In the genomic region with DNA sequence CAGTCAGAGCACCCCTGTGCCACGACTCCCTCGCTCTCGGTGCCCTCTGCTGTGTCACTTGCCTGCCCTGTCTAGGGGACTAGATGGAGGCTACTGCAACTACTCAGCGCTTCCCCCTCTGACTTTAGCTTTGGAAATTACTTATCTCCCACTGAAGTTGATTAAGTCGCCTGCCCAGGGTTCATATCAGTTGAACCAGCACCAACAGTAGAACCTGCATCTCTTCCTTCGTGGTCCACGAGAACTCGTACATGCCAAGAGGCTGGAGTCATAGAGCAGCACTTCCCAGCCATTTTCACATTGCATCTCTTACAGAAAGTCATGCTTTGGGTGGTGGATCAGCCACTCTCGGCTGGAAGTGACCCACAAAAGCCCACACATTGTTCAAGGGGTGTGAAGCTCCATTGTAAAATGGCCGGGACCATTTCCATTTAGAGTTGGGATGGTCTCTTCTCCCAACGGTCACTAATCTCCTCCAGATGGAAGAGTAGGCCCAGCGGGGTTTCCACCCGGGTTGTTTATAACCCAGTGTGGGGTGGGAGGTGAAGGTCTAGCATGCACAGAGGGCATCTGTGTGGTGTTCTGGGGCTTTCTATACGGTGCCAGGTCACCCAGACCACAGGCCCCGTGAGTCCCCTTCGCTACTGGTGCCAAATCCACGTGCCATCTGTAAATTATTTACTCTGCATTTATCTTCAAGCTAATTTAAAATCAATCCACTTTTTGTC, we compare ENCODE assay signal across 1 cellular context.
TF ChIP-seq lines count a peak whose summit lies in the region.

No MANE protein-coding gene starts in this region.

TF ChIP-seq in IMR-90, 13 proteins besides CTCF, POLR2A, EP300 and RAD21:
- no peak for TF ChIP-seq BHLHE40 (IDR thresholded peaks at IDR 0.05; ENCODE audit: low read depth, low read length)
- TF ChIP-seq RCOR1 (IDR thresholded peaks at IDR 0.05; ENCODE audit: insufficient replicate concordance, low read length): no peak
- TF ChIP-seq CHD1 (IDR thresholded peaks at IDR 0.05; ENCODE audit: low read depth, low read length): no peak
- TF ChIP-seq FOS (IDR thresholded peaks at IDR 0.05; ENCODE audit: low read depth, low read length): no peak
- TF ChIP-seq NFE2L2 (IDR thresholded peaks at IDR 0.05; ENCODE audit: low read depth, low read length): no peak
- TF ChIP-seq RFX5 (IDR thresholded peaks at IDR 0.05; ENCODE audit: low read depth, low read length): no peak
- no peak for TF ChIP-seq ELK1 (IDR thresholded peaks at IDR 0.05; ENCODE audit: borderline replicate concordance, low read depth, low read length)
- TF ChIP-seq MAFK (IDR thresholded peaks at IDR 0.05; ENCODE audit: low read depth, low read length): no peak
- TF ChIP-seq USF2 (IDR thresholded peaks at IDR 0.05; ENCODE audit: low read depth, low read length): no peak
TF ChIP-seq in IMR-90: peak in this region for 0.
